ENCODE assay signal across 11 cellular contexts in genomic region chr3:188197388-188197847, GRCh38. TPM values are rescaled to one million over a fixed set of nuclear protein-coding genes. Genes with fewer than 3 reads are reported as not detected.
DNase-seq lines count a peak whose midpoint lies in the region; ATAC-seq and TF ChIP-seq lines count a peak whose summit lies in the region.
"Had no signal": no experiment of that assay in that cellular context is flagged by ENCODE, and none has a peak within 500 bp of the region (broad histone marks: within the 10 kb centered on the region; RNA-seq: fewer than 3 reads in every experiment).

No MANE protein-coding gene starts in this region.

- peaks cover 13 to 35% (median 24%) of the 10 kb centered on the region in 7 donors for H3K4me1 Mint-ChIP-seq in naive thymus-derived CD4-positive, alpha-beta T cell
- H3K4me1 Mint-ChIP-seq in CD4-positive, alpha-beta memory T cell = peaks cover 22 to 65% (median 34%) of the 10 kb centered on the region in 4 donors

- no peak for TF ChIP-seq CTCF in HEK293 (tag by site-specific recombination; IDR thresholded peaks at IDR 0.05)

- H3K36me3 Mint-ChIP-seq in naive thymus-derived CD4-positive, alpha-beta T cell = peaks cover 11 to 46% (median 30%) of the 10 kb centered on the region in 5 donors
- H3K36me3 Mint-ChIP-seq in CD4-positive, alpha-beta memory T cell = peaks cover 23 to 49% of the 10 kb centered on the region in 2 donors

- POLR2A ChIA-PET in HEK293 (lab: Yijun Ruan, JAX) = interaction anchor here (1.4 to 1.6 kb wide), 2 partner anchors 11 to 44 kb away, joined by 3 to 4 read pairs; no protein-coding TSS in a partner anchor
- POLR2A ChIA-PET in naive thymus-derived CD4-positive, alpha-beta T cell (lab: Charles Lee) = no interaction called here
- POLR2A ChIA-PET in CD4-positive, alpha-beta memory T cell (lab: Charles Lee; ENCODE audit: partially characterized antibody) = no interaction called here

- peaks cover 0 to 4% (median 0%) of the 10 kb centered on the region in 11 donors for H3K9me3 Mint-ChIP-seq in naive thymus-derived CD4-positive, alpha-beta T cell
- no peaks in the 10 kb centered on the region for H3K9me3 Mint-ChIP-seq in CD4-positive, alpha-beta memory T cell
- H3K9me3 Mint-ChIP-seq: brain had no signal

- no peak overlapping the region for H3K4me3 Mint-ChIP-seq in naive thymus-derived CD4-positive, alpha-beta T cell
- H3K4me3 Mint-ChIP-seq in CD4-positive, alpha-beta memory T cell = no peak overlapping the region
- H3K4me3 Mint-ChIP-seq: brain had no signal

- peak overlapping the region; percentile 1; the same call in 1 of the 2 replicates for H3K4me3 ChIP-seq in HEK293 (ENCODE audit: low read depth, low read length)
- H3K4me3 ChIP-seq in naive thymus-derived CD4-positive, alpha-beta T cell (ENCODE audit: low read length) = no peak overlapping the region
- no peak overlapping the region for H3K4me3 ChIP-seq in CD4-positive, alpha-beta memory T cell (ENCODE audit: low read length in 2 of 2)
- H3K4me3 ChIP-seq: tibial nerve had no signal

- CTCF ChIA-PET in HEK293 (lab: Yijun Ruan, JAX) = interaction anchor here (1.4 kb wide), 1 partner anchor 13 kb away, joined by 3 read pairs; no protein-coding TSS in a partner anchor
- CTCF ChIA-PET in naive thymus-derived CD4-positive, alpha-beta T cell (lab: Charles Lee) = no interaction called here
- CTCF ChIA-PET in CD4-positive, alpha-beta memory T cell (lab: Charles Lee; ENCODE audit: partially characterized antibody) = interaction anchor here (0.9 kb wide), 1 partner anchor 457 kb away, joined by 3 read pairs; no protein-coding TSS in a partner anchor

- no peaks in the 10 kb centered on the region for H3K27me3 ChIP-seq in naive thymus-derived CD4-positive, alpha-beta T cell (ENCODE audit: control insufficient read depth in 2 of 2, insufficient read depth in 2 of 2, low read length in 2 of 2)
- H3K27me3 ChIP-seq in CD4-positive, alpha-beta memory T cell (ENCODE audit: insufficient read depth, low read length) = no peaks in the 10 kb centered on the region
- H3K27me3 ChIP-seq: tibial nerve had no signal

- peaks cover 0 to 7% of the 10 kb centered on the region in 2 experiments; a peak in 1 of 3 replicates for H3K36me3 ChIP-seq in HEK293 (ENCODE audit: control insufficient read depth in 2 of 2, insufficient read depth in 1 of 2, low read length in 2 of 2)
- H3K36me3 ChIP-seq in naive thymus-derived CD4-positive, alpha-beta T cell (ENCODE audit: control insufficient read depth in 2 of 3, insufficient read depth in 3 of 3, low read length in 3 of 3) = no peaks in the 10 kb centered on the region
- H3K36me3 ChIP-seq in CD4-positive, alpha-beta memory T cell (ENCODE audit: insufficient read depth, low read length) = peaks cover 3% of the 10 kb centered on the region

- peak overlapping the region in 1 of 9 donors; percentile 26 for H3K27ac Mint-ChIP-seq in naive thymus-derived CD4-positive, alpha-beta T cell
- no peak overlapping the region for H3K27ac Mint-ChIP-seq in CD4-positive, alpha-beta memory T cell

- ATAC-seq in naive thymus-derived CD4-positive, alpha-beta T cell = peak; percentile 27
- ATAC-seq in GM21786 (IDR thresholded peaks at IDR 0.05; ENCODE audit: unreplicated experiment) = no peak

- intact Hi-C loops in naive thymus-derived CD4-positive, alpha-beta T cell (cut with micrococcal nuclease) = no loop called here
- intact Hi-C loops in CD4-positive, alpha-beta memory T cell (cut with micrococcal nuclease) = no loop called here

- no peaks in the 10 kb centered on the region for H3K9me3 ChIP-seq in HEK293 (ENCODE audit: control insufficient read depth, insufficient read depth, low read depth, low read length)
- H3K9me3 ChIP-seq in naive thymus-derived CD4-positive, alpha-beta T cell (ENCODE audit: control insufficient read depth in 2 of 3, low read length in 3 of 3) = no peaks in the 10 kb centered on the region
- H3K9me3 ChIP-seq in CD4-positive, alpha-beta memory T cell (ENCODE audit: control insufficient read depth in 1 of 2, low read length in 2 of 2) = no peaks in the 10 kb centered on the region
- H3K9me3 ChIP-seq: tibial nerve had no signal

- peaks cover 9% of the 10 kb centered on the region for H3K4me1 ChIP-seq in HEK293 (ENCODE audit: control insufficient read depth, insufficient read depth, low read length)
- no peaks in the 10 kb centered on the region for H3K4me1 ChIP-seq in naive thymus-derived CD4-positive, alpha-beta T cell (ENCODE audit: control insufficient read depth in 2 of 2, insufficient read depth in 2 of 2, low read length in 2 of 2)
- peaks cover 13% of the 10 kb centered on the region for H3K4me1 ChIP-seq in CD4-positive, alpha-beta memory T cell (ENCODE audit: insufficient read depth, low read length)

- no peaks in the 10 kb centered on the region for H3K27me3 Mint-ChIP-seq in naive thymus-derived CD4-positive, alpha-beta T cell
- no peaks in the 10 kb centered on the region for H3K27me3 Mint-ChIP-seq in CD4-positive, alpha-beta memory T cell
- H3K27me3 Mint-ChIP-seq: brain had no signal

- DNase-seq in EL (peak; percentile 82), astrocyte of the hippocampus (ENCODE audit: low read depth, low spot score) (peak; percentile 42), cerebellum (ENCODE audit: low spot score) (no peak)
- DNase-seq in naive thymus-derived CD4-positive, alpha-beta T cell = no peak
- no peak for DNase-seq in CD4-positive, alpha-beta memory T cell
- no peak for DNase-seq in activated CD4-positive, CD25-positive, alpha-beta regulatory T cell treated with anti-CD3 and anti-CD28 coated beads, Interleukin-2, amount 50 U/mL, for 72 hours
- DNase-seq: NCI-H2107 had no signal

- H3K27ac ChIP-seq in HEK293 (ENCODE audit: extremely low read depth, low read depth, low read length) = no peak overlapping the region
- no peak overlapping the region for H3K27ac ChIP-seq in naive thymus-derived CD4-positive, alpha-beta T cell (ENCODE audit: low read depth, low read length)
- H3K27ac ChIP-seq in CD4-positive, alpha-beta memory T cell (ENCODE audit: low read depth, low read length) = no peak overlapping the region
- H3K27ac ChIP-seq: tibial nerve had no signal

TF ChIP-seq in HEK293, 187 proteins besides CTCF, POLR2A, EP300 and RAD21 (continues in another document):
- peak; percentile 72 for TF ChIP-seq INSM2 (tag by site-specific recombination; IDR thresholded peaks at IDR 0.05)
- TF ChIP-seq ZNF548 (tag by site-specific recombination; IDR thresholded peaks at IDR 0.05) = no peak
- TF ChIP-seq ZSCAN30 (tag by site-specific recombination; IDR thresholded peaks at IDR 0.05) = 0 out of 2 replicates have a peak, but pooled peaks have one; percentile 35
- peak; percentile 89; the same call in 1 of the 2 replicates for TF ChIP-seq ZNF24 (tag by site-specific recombination; IDR thresholded peaks at IDR 0.05)
- no peak for TF ChIP-seq ZNF426 (tag by site-specific recombination; IDR thresholded peaks at IDR 0.05)
- TF ChIP-seq ZNF521 (tag by site-specific recombination; IDR thresholded peaks at IDR 0.05) = no peak
- peak; percentile 70 for TF ChIP-seq ZIC2 (tag by site-specific recombination; IDR thresholded peaks at IDR 0.05)
- no peak for TF ChIP-seq ZNF704 (tag by site-specific recombination; IDR thresholded peaks at IDR 0.05)
- no peak for TF ChIP-seq ZNF549 (tag by site-specific recombination; IDR thresholded peaks at IDR 0.05)
- no peak for TF ChIP-seq ZNF596 (tag by site-specific recombination; IDR thresholded peaks at IDR 0.05)
- TF ChIP-seq ZNF394 (tag by site-specific recombination; IDR thresholded peaks at IDR 0.05; ENCODE audit: borderline replicate concordance) = peak; percentile 63; the same call in 1 of the 2 replicates
- TF ChIP-seq ZXDB (tag by site-specific recombination; IDR thresholded peaks at IDR 0.05) = no peak
- no peak for TF ChIP-seq SALL2 (tag by site-specific recombination; IDR thresholded peaks at IDR 0.05; ENCODE audit: borderline replicate concordance)
- no peak for TF ChIP-seq ZNF677 (tag by site-specific recombination; IDR thresholded peaks at IDR 0.05)
- TF ChIP-seq SP7 (tag by site-specific recombination; IDR thresholded peaks at IDR 0.05) = peak; percentile 91

RNA-seq across cellular contexts. Expression of gene LPP, which starts 43.5 kb away (rescaled TPM):
- total RNA-seq in naive thymus-derived CD4-positive, alpha-beta T cell = 10 to 100 TPM; 12.5 to 95.2 (median 52.3) TPM
- 10 to 100 TPM; 10.3 to 12.1 TPM for polyA plus RNA-seq in naive thymus-derived CD4-positive, alpha-beta T cell
- total RNA-seq in CD4-positive, alpha-beta memory T cell = 10 to 100 TPM; 24.3 to 25.0 TPM
- polyA plus RNA-seq in CD4-positive, alpha-beta memory T cell = 10 to 100 TPM; 10.4 to 27.2 TPM
- total RNA-seq in cerebellum = 26.9 TPM

Comparison
In these comparisons a context has a peak if more than half of its experiments do, and no peak if none do; other contexts are left out.
1. DNase-seq: peak in EL (single experiment) and astrocyte of the hippocampus (single experiment); none in naive thymus-derived CD4-positive, alpha-beta T cell (0 of 9), CD4-positive, alpha-beta memory T cell (0 of 5), cerebellum (single experiment) and activated CD4-positive, CD25-positive, alpha-beta regulatory T cell treated with anti-CD3 and anti-CD28 coated beads, Interleukin-2, amount 50 U/mL, for 72 hours (single experiment).